In genomic region chr2:42105330-42106256, GRCh38 we compare ENCODE assay signal across 1 cellular context.
TF ChIP-seq lines count a peak whose summit lies in the region.

No MANE protein-coding gene starts in this region.

TF ChIP-seq in HepG2, 621 proteins besides CTCF, POLR2A, EP300 and RAD21 (continued from another document and continues in another):
- TF ChIP-seq ARID4A (CRISPR knock-in tag; IDR thresholded peaks at IDR 0.05; ENCODE audit: borderline replicate concordance) (peak; percentile 27; the same call in 1 of the 2 replicates), MXD4 (CRISPR knock-in tag; IDR thresholded peaks at IDR 0.05) (peak; percentile 80), ZNF800 (CRISPR knock-in tag; IDR thresholded peaks at IDR 0.05) (no peak), ASH2L (IDR thresholded peaks at IDR 0.05; ENCODE audit: insufficient read length, low read depth, low read length) (peak; percentile 59), WIZ (CRISPR knock-in tag; IDR thresholded peaks at IDR 0.05) (no peak), HNF1B (CRISPR knock-in tag; IDR thresholded peaks at IDR 0.05) (peak; percentile 85), ZNF839 (CRISPR knock-in tag; IDR thresholded peaks at IDR 0.05; ENCODE audit: borderline replicate concordance) (no peak), HMG20A (CRISPR knock-in tag; IDR thresholded peaks at IDR 0.05; ENCODE audit: borderline replicate concordance) (peak; percentile 22; the same call in 1 of the 2 replicates), ZNF333 (CRISPR knock-in tag; IDR thresholded peaks at IDR 0.05; ENCODE audit: borderline replicate concordance) (0 out of 2 replicates have a peak, but pooled peaks have one; percentile 46), ZNF207 (IDR thresholded peaks at IDR 0.05; ENCODE audit: borderline replicate concordance) (no peak), ZFP1 (CRISPR knock-in tag; IDR thresholded peaks at IDR 0.05) (peak; percentile 70; the same call in 1 of the 2 replicates), MYPOP (CRISPR knock-in tag; IDR thresholded peaks at IDR 0.05) (no peak), ELF4 (CRISPR knock-in tag; IDR thresholded peaks at IDR 0.05; ENCODE audit: borderline replicate concordance) (no peak), SATB2 (CRISPR knock-in tag; IDR thresholded peaks at IDR 0.05) (no peak), NR1H2 (CRISPR knock-in tag; IDR thresholded peaks at IDR 0.05; ENCODE audit: borderline replicate concordance, low read depth) (peak; percentile 56; the same call in 1 of the 2 replicates), ZNF619 (CRISPR knock-in tag; IDR thresholded peaks at IDR 0.05) (peak; percentile 48; the same call in 1 of the 2 replicates), RBFOX2 (IDR thresholded peaks at IDR 0.05; ENCODE audit: low read depth, low read length) (no peak), ZNF704 (CRISPR knock-in tag; IDR thresholded peaks at IDR 0.05; ENCODE audit: borderline replicate concordance) (no peak), DNMT1 (CRISPR knock-in tag; IDR thresholded peaks at IDR 0.05) (no peak), TOE1 (CRISPR knock-in tag; IDR thresholded peaks at IDR 0.05) (peak; percentile 95), SOX13 (IDR thresholded peaks at IDR 0.05) (peak; percentile 67; the same call in 1 of the 2 replicates), SOX13 (CRISPR knock-in tag; conservative IDR thresholded peaks at IDR 0.05 in 1 of 2, IDR thresholded peaks at IDR 0.05 in 1 of 2) (peak in 1 of 2 experiments; percentile 81; a peak in 2 of 4 replicates), NFE2L2 (IDR thresholded peaks at IDR 0.05; ENCODE audit: low read length) (no peak), PHF20 (CRISPR knock-in tag; IDR thresholded peaks at IDR 0.05) (no peak), GMEB1 (CRISPR knock-in tag; IDR thresholded peaks at IDR 0.05; ENCODE audit: borderline replicate concordance) (no peak), ZNF790 (CRISPR knock-in tag; IDR thresholded peaks at IDR 0.05; ENCODE audit: borderline replicate concordance) (no peak), MYC (CRISPR knock-in tag; IDR thresholded peaks at IDR 0.05; ENCODE audit: borderline replicate concordance) (0 out of 2 replicates have a peak, but pooled peaks have one; percentile 23), IKZF4 (CRISPR knock-in tag; IDR thresholded peaks at IDR 0.05; ENCODE audit: borderline replicate concordance, low read depth, not compliant biosample characterization) (no peak), KLF13 (CRISPR knock-in tag; IDR thresholded peaks at IDR 0.05) (no peak), MBD4 (IDR thresholded peaks at IDR 0.05; ENCODE audit: borderline replicate concordance, low read length) (no peak), HOXA9 (CRISPR knock-in tag; IDR thresholded peaks at IDR 0.05; ENCODE audit: borderline replicate concordance) (no peak)
- TF ChIP-seq, protein P1, sequence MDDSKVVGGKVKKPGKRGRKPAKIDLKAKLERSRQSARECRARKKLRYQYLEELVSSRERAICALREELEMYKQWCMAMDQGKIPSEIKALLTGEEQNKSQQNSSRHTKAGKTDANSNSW (CRISPR knock-in tag; IDR thresholded peaks at IDR 0.05; ENCODE audit: borderline replicate concordance), result no peak
- TF ChIP-seq, protein P2, sequence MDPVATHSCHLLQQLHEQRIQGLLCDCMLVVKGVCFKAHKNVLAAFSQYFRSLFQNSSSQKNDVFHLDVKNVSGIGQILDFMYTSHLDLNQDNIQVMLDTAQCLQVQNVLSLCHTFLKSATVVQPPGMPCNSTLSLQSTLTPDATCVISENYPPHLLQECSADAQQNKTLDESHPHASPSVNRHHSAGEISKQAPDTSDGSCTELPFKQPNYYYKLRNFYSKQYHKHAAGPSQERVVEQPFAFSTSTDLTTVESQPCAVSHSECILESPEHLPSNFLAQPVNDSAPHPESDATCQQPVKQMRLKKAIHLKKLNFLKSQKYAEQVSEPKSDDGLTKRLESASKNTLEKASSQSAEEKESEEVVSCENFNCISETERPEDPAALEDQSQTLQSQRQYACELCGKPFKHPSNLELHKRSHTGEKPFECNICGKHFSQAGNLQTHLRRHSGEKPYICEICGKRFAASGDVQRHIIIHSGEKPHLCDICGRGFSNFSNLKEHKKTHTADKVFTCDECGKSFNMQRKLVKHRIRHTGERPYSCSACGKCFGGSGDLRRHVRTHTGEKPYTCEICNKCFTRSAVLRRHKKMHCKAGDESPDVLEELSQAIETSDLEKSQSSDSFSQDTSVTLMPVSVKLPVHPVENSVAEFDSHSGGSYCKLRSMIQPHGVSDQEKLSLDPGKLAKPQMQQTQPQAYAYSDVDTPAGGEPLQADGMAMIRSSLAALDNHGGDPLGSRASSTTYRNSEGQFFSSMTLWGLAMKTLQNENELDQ (CRISPR knock-in tag; IDR thresholded peaks at IDR 0.05; ENCODE audit: borderline replicate concordance), result no peak
- TF ChIP-seq, protein P3, sequence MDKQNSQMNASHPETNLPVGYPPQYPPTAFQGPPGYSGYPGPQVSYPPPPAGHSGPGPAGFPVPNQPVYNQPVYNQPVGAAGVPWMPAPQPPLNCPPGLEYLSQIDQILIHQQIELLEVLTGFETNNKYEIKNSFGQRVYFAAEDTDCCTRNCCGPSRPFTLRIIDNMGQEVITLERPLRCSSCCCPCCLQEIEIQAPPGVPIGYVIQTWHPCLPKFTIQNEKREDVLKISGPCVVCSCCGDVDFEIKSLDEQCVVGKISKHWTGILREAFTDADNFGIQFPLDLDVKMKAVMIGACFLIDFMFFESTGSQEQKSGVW (CRISPR knock-in tag; IDR thresholded peaks at IDR 0.05; ENCODE audit: borderline replicate concordance), result no peak
- TF ChIP-seq, protein P4, sequence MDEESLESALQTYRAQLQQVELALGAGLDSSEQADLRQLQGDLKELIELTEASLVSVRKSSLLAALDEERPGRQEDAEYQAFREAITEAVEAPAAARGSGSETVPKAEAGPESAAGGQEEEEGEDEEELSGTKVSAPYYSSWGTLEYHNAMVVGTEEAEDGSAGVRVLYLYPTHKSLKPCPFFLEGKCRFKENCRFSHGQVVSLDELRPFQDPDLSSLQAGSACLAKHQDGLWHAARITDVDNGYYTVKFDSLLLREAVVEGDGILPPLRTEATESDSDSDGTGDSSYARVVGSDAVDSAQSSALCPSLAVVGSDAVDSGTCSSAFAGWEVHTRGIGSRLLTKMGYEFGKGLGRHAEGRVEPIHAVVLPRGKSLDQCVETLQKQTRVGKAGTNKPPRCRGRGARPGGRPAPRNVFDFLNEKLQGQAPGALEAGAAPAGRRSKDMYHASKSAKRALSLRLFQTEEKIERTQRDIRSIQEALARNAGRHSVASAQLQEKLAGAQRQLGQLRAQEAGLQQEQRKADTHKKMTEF (CRISPR knock-in tag; IDR thresholded peaks at IDR 0.05), result peak; percentile 85
- TF ChIP-seq, protein P5, sequence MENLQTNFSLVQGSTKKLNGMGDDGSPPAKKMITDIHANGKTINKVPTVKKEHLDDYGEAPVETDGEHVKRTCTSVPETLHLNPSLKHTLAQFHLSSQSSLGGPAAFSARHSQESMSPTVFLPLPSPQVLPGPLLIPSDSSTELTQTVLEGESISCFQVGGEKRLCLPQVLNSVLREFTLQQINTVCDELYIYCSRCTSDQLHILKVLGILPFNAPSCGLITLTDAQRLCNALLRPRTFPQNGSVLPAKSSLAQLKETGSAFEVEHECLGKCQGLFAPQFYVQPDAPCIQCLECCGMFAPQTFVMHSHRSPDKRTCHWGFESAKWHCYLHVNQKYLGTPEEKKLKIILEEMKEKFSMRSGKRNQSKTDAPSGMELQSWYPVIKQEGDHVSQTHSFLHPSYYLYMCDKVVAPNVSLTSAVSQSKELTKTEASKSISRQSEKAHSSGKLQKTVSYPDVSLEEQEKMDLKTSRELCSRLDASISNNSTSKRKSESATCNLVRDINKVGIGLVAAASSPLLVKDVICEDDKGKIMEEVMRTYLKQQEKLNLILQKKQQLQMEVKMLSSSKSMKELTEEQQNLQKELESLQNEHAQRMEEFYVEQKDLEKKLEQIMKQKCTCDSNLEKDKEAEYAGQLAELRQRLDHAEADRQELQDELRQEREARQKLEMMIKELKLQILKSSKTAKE (CRISPR knock-in tag; IDR thresholded peaks at IDR 0.05; ENCODE audit: borderline replicate concordance), result peak; percentile 68; the same call in 1 of the 2 replicates
- TF ChIP-seq, protein P6, sequence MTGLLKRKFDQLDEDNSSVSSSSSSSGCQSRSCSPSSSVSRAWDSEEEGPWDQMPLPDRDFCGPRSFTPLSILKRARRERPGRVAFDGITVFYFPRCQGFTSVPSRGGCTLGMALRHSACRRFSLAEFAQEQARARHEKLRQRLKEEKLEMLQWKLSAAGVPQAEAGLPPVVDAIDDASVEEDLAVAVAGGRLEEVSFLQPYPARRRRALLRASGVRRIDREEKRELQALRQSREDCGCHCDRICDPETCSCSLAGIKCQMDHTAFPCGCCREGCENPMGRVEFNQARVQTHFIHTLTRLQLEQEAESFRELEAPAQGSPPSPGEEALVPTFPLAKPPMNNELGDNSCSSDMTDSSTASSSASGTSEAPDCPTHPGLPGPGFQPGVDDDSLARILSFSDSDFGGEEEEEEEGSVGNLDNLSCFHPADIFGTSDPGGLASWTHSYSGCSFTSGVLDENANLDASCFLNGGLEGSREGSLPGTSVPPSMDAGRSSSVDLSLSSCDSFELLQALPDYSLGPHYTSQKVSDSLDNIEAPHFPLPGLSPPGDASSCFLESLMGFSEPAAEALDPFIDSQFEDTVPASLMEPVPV (CRISPR knock-in tag; IDR thresholded peaks at IDR 0.05), result 0 out of 2 replicates have a peak, but pooled peaks have one; percentile 5
